In genomic region chr19:1618157-1619093, GRCh38 we compare ENCODE assay signal across 8 cellular contexts. TPM values are rescaled to one million over a fixed set of nuclear protein-coding genes. Genes with fewer than 3 reads are reported as not detected.
A peak's percentile ranks its signal among the peaks of the same experiment; 100 is the strongest.
DNase-seq lines count a peak whose midpoint lies in the region; ATAC-seq and TF ChIP-seq lines count a peak whose summit lies in the region.

No MANE protein-coding gene starts in this region.

- DNase-seq in SKM-1 treated with dmso at 0.1 percent for 144 hours (lab: John Stamatoyannopoulos, UW; ENCODE audit: unreplicated experiment) (peak; percentile 19), SKM-1 (lab: John Stamatoyannopoulos, UW; ENCODE audit: unreplicated experiment) (no peak), NCI-H460 (ENCODE audit: extremely low read depth, low read depth) (peak; percentile 9), body of pancreas (peak; percentile 58 to 73 (median 66)), right lobe of liver (no peak), NK-92 (lab: John Stamatoyannopoulos, UW; ENCODE audit: unreplicated experiment) (no peak)
- no peak for DNase-seq in central memory CD4-positive, alpha-beta T cell

- ATAC-seq in body of pancreas: peak; percentile 69
- peak; percentile 62 to 83 (median 78) for ATAC-seq in right lobe of liver
- no peak for ATAC-seq in GM21737 (IDR thresholded peaks at IDR 0.05; ENCODE audit: unreplicated experiment)

- intact Hi-C loops in body of pancreas (cut with DNase I): no loop called here
- intact Hi-C loops in right lobe of liver (cut with DNase I): no loop called here

- H3K9me3 ChIP-seq in body of pancreas (no peaks in the 10 kb centered on the region), right lobe of liver (no peaks in the 10 kb centered on the region)

- H3K36me3 ChIP-seq in body of pancreas (replicated peaks in 1 of 2; ENCODE audit: insufficient read depth in 1 of 2, low read depth in 2 of 2) (peaks cover 7 to 18% of the 10 kb centered on the region in 2 donors), right lobe of liver (no peaks in the 10 kb centered on the region)

- H3K4me1 ChIP-seq in body of pancreas: no peaks in the 10 kb centered on the region
- H3K4me1 ChIP-seq in right lobe of liver: no peaks in the 10 kb centered on the region

- peak in 6 of 7 experiments; percentile 29 to 64 (median 50) for TF ChIP-seq CTCF in body of pancreas (IDR thresholded peaks at IDR 0.05)
- peak; percentile 27 to 48 (median 40) for TF ChIP-seq CTCF in right lobe of liver (IDR thresholded peaks at IDR 0.05)

- WGBS in body of pancreas, 2 donors: 77 to 80% methylated on average over 22 to 23 of the region's 24 CpGs
- WGBS in right lobe of liver (ENCODE audit: insufficient coverage, low coverage, low lambda C conversion rate, missing lambda C conversion rate): 86% methylated on average over 9 of the region's 24 CpGs

- H3K27me3 ChIP-seq in body of pancreas: no peaks in the 10 kb centered on the region
- H3K27me3 ChIP-seq in right lobe of liver: no peaks in the 10 kb centered on the region

- no peak overlapping the region for H3K27ac ChIP-seq in body of pancreas
- H3K27ac ChIP-seq in right lobe of liver: no peak overlapping the region

- H3K4me3 ChIP-seq in body of pancreas: no peak overlapping the region
- no peak overlapping the region for H3K4me3 ChIP-seq in right lobe of liver

- no peak for TF ChIP-seq POLR2A in body of pancreas (IDR thresholded peaks at IDR 0.05)
- TF ChIP-seq POLR2A in right lobe of liver (IDR thresholded peaks at IDR 0.05): no peak

RNA-seq across cellular contexts. Expression of gene UQCR11, which starts 13.2 kb away (rescaled TPM):
- 83.7 and 102 TPM in 2 replicates for total RNA-seq in NCI-H460 (2014; rRNA removed; shearing (Covaris generic))
- 49.3 and 89.5 TPM in 2 replicates for polyA plus RNA-seq in NCI-H460 (2014; cell fraction: nucleus; rRNA removed)
- total RNA-seq in body of pancreas (10 to 100 TPM; 12.2 to 52.4 TPM), right lobe of liver (100 to 1,000 TPM in 4 of 6 experiments, 10 to 100 TPM in 2; 59.6 to 202 (median 172) TPM)

RNA-seq across cellular contexts. Expression of gene MBD3, which starts 25.8 kb away (rescaled TPM):
- 70.8 and 77.2 TPM in 2 replicates for total RNA-seq in NCI-H460 (2014; rRNA removed; shearing (Covaris generic))
- polyA plus RNA-seq in NCI-H460 (2014; cell fraction: nucleus; rRNA removed): 147 and 170 TPM in 2 replicates
- total RNA-seq in body of pancreas: 10 to 100 TPM; 37.4 to 91.6 TPM
- total RNA-seq in right lobe of liver: 10 to 100 TPM; 27.3 to 72.1 (median 30.1) TPM

RNA-seq across cellular contexts. Expression of gene TCF3, which starts 34.0 kb away (rescaled TPM):
- 44.8 and 50.1 TPM in 2 replicates for total RNA-seq in NCI-H460 (2014; rRNA removed; shearing (Covaris generic))
- 103 and 104 TPM in 2 replicates for polyA plus RNA-seq in NCI-H460 (2014; cell fraction: nucleus; rRNA removed)
- total RNA-seq in body of pancreas: 10 to 100 TPM; 23.7 to 25.4 TPM
- 10 to 100 TPM; 11.0 to 30.1 (median 15.9) TPM for total RNA-seq in right lobe of liver

RNA-seq across cellular contexts. Expression of gene MEX3D, which starts 50.3 kb away (rescaled TPM):
- total RNA-seq in NCI-H460 (2014; rRNA removed; shearing (Covaris generic)): 11.5 and 16.9 TPM in 2 replicates
- 11.6 and 20.9 TPM in 2 replicates for polyA plus RNA-seq in NCI-H460 (2014; cell fraction: nucleus; rRNA removed)
- total RNA-seq in body of pancreas: 10 to 100 TPM; 18.8 to 21.8 TPM
- total RNA-seq in right lobe of liver: 10 to 100 TPM in 3 of 6 experiments, 1 to 10 TPM in 3; 6.7 to 16.6 (median 10.3) TPM

Comparison
In these comparisons a context has a peak if more than half of its experiments do, and no peak if none do; other contexts are left out.
1. DNase-seq: peak in SKM-1 treated with dmso at 0.1 percent for 144 hours (single experiment), NCI-H460 (single experiment) and body of pancreas (4 of 4); none in SKM-1 (single experiment), right lobe of liver (0 of 3), central memory CD4-positive, alpha-beta T cell (single experiment) and NK-92 (single experiment).